20 cellular contexts compared by ENCODE assay signal in the genomic region with DNA sequence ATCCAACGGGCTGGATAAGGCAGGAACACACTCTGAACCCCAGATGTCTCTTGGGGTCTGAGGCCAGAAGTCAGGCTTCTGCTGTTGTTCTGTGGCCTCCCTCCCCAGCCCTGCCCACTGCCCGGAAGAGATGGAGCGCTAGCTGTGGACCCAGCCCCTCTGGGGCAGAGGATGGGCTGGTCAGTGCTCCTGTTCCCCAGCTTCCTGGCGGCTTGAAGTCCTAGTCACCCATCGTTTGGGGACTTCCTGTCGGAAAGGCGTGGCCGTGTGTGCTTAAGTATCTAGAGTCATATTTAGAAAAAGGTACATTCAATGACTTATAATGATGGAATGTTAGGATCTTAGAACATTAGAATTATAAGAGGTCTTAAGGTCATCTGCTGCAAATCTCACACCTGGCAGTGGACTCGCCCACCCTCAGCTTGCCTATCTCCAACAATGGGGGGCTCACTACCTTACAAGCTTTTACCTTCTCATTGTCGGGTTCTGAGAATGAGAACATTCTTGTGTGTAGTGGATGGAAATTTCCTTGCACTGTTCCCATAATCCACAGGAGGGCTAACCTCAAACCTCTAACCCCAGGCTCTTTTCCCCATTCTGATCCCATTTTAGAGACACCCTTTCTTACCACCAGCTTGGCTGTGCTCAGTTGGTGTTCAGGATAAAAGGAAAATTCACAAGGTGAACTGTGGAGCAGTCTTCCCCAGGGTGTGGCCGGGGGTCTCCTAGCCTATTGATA.
"Had no signal": no experiment of that assay in that cellular context is flagged by ENCODE, and none has a peak within 500 bp of the region (broad histone marks: within the 10 kb centered on the region; RNA-seq: fewer than 3 reads in every experiment).

No MANE protein-coding gene starts in this region.

- H3K36me3 Mint-ChIP-seq: activated CD8-positive, alpha-beta memory T cell treated with anti-CD3 and anti-CD28 coated beads, Interleukin-2, amount 10 ng/mL, durations not matched to agents 7 days and 5 days; brain; memory B cell; naive B cell had no signal

- H3K4me3 Mint-ChIP-seq: activated CD4-positive, alpha-beta memory T cell treated with anti-CD3 and anti-CD28 coated beads, Interleukin-2, amount 10 ng/mL, durations not matched to agents 7 days and 5 days; activated CD8-positive, alpha-beta memory T cell treated with anti-CD3 and anti-CD28 coated beads, Interleukin-2, amount 10 ng/mL, durations not matched to agents 7 days and 5 days; brain; memory B cell; naive B cell; neural crest cell; T-helper 2 cell treated with Interferon-gamma antibody and Interleukin-4, amounts not matched to agents 5 μg/mL and 100 μg/mL, for 36 hours had no signal

- H3K4me1 Mint-ChIP-seq: activated CD4-positive, alpha-beta memory T cell treated with anti-CD3 and anti-CD28 coated beads, Interleukin-2, amount 10 ng/mL, durations not matched to agents 7 days and 5 days; activated CD8-positive, alpha-beta memory T cell treated with anti-CD3 and anti-CD28 coated beads, Interleukin-2, amount 10 ng/mL, durations not matched to agents 7 days and 5 days; brain; neural crest cell had no signal

- H3K27ac ChIP-seq: coronary artery, transverse colon had no signal

- H3K9me3 Mint-ChIP-seq: activated CD4-positive, alpha-beta memory T cell treated with anti-CD3 and anti-CD28 coated beads, Interleukin-2, amount 10 ng/mL, durations not matched to agents 7 days and 5 days; activated T-helper 2 cell treated with anti-CD3 and anti-CD28 coated beads, Interferon-gamma antibody, Interleukin-2, Interleukin-4, amounts not matched to agents 10 μg/mL and 5 μg/mL and 100 μg/mL, durations not matched to agents 14 hours and 24 hours and 36 hours; brain; memory B cell; naive B cell; neural crest cell; T-helper 2 cell treated with Interferon-gamma antibody and Interleukin-4, amounts not matched to agents 5 μg/mL and 100 μg/mL, for 36 hours had no signal

- H3K27ac Mint-ChIP-seq: activated CD4-positive, alpha-beta memory T cell treated with anti-CD3 and anti-CD28 coated beads, Interleukin-2, amount 10 ng/mL, durations not matched to agents 7 days and 5 days; activated CD8-positive, alpha-beta memory T cell treated with anti-CD3 and anti-CD28 coated beads, Interleukin-2, amount 10 ng/mL, durations not matched to agents 7 days and 5 days; activated T-helper 2 cell treated with anti-CD3 and anti-CD28 coated beads, Interferon-gamma antibody, Interleukin-2, Interleukin-4, amounts not matched to agents 10 μg/mL and 5 μg/mL and 100 μg/mL, durations not matched to agents 14 hours and 24 hours and 36 hours; brain; memory B cell; naive B cell; T-helper 2 cell treated with Interferon-gamma antibody and Interleukin-4, amounts not matched to agents 5 μg/mL and 100 μg/mL, for 36 hours had no signal

- H3K27me3 Mint-ChIP-seq: activated CD8-positive, alpha-beta memory T cell treated with anti-CD3 and anti-CD28 coated beads, Interleukin-2, amount 10 ng/mL, durations not matched to agents 7 days and 5 days had no signal

- ATAC-seq: activated CD8-positive, alpha-beta memory T cell treated with anti-CD3 and anti-CD28 coated beads, Interleukin-2, amount 10 ng/mL, durations not matched to agents 7 days and 5 days; stimulated activated naive CD8-positive, alpha-beta T cell treated with anti-CD3 and anti-CD28 coated beads, Interleukin-15, Interleukin-2, amounts not matched to agents 100 U/mL and 50 U/mL, for 24 hours had no signal

- H3K9me3 ChIP-seq: transverse colon had no signal

- H3K4me1 ChIP-seq: transverse colon had no signal

- H3K4me3 ChIP-seq: coronary artery, transverse colon had no signal

- DNase-seq: activated CD4-positive, alpha-beta memory T cell treated with anti-CD3 and anti-CD28 coated beads, Interleukin-2, amount 10 ng/mL, durations not matched to agents 7 days and 5 days; activated CD4-positive, alpha-beta T cell treated with anti-CD3 and anti-CD28 coated beads for 48 hours; activated CD4-positive, CD25-positive, alpha-beta regulatory T cell; activated CD8-positive, alpha-beta memory T cell treated with anti-CD3 and anti-CD28 coated beads, Interleukin-2, amount 10 ng/mL, durations not matched to agents 7 days and 5 days; activated naive CD4-positive, alpha-beta T cell treated with Interleukin-2 at 50 U/mL for 16 hours; activated T-cell treated with anti-CD3 and anti-CD28 coated beads, Interleukin-2, amount 50 U/mL, for 1 hour; central memory CD4-positive, alpha-beta T cell; effector CD4-positive, alpha-beta T cell; hypothalamus; kidney; naive B cell; stimulated activated naive CD8-positive, alpha-beta T cell treated with anti-CD3 and anti-CD28 coated beads, Interleukin-15, Interleukin-2, amounts not matched to agents 100 U/mL and 50 U/mL, for 24 hours; substantia nigra; transverse colon had no signal

- H3K36me3 ChIP-seq: transverse colon had no signal
